9 cellular contexts compared by ENCODE assay signal in genomic region chrX:65705439-65705838, GRCh38. TPM values are rescaled to one million over a fixed set of nuclear protein-coding genes. Genes with fewer than 3 reads are reported as not detected.
DNase-seq lines count a peak whose midpoint lies in the region; ATAC-seq, FAIRE-seq and TF ChIP-seq lines count a peak whose summit lies in the region.
"Had no signal": no experiment of that assay in that cellular context is flagged by ENCODE, and none has a peak within 500 bp of the region (broad histone marks: within the 10 kb centered on the region; RNA-seq: fewer than 3 reads in every experiment).

No MANE protein-coding gene starts in this region.

- in situ Hi-C loops in brain microvascular endothelial cell (cut with HindIII; ENCODE audit: low pct_ligation_motif_present, low sequenced_read_pairs), result no loop called here

- DNase-seq in HFFc6 (no peak), brain microvascular endothelial cell (no peak), natural killer cell (no peak), NCI-H1092 (lab: John Stamatoyannopoulos, UW) (no peak), NCI-H2171 (lab: John Stamatoyannopoulos, UW) (no peak), HTR-8/SVneo (ENCODE audit: insufficient read length, low spot score) (no peak)

- no peaks in the 10 kb centered on the region; the same call in 1 of the 2 replicates for H3K27me3 Mint-ChIP-seq in HFFc6 (ENCODE audit: insufficient read depth)
- no peaks in the 10 kb centered on the region for H3K27me3 Mint-ChIP-seq in natural killer cell (ENCODE audit: low read depth in 2 of 2)

- intact Hi-C loops in natural killer cell (cut with micrococcal nuclease), result no loop called here

- H3K27ac Mint-ChIP-seq in HFFc6 (peak overlapping the region; percentile 93), natural killer cell (peak overlapping the region; percentile 86 to 98)
- H3K27ac Mint-ChIP-seq: nephron had no signal

- peaks cover 46% of the 10 kb centered on the region for H3K4me1 ChIP-seq in ACC112 (ENCODE audit: control insufficient read depth, insufficient read depth, low read length, unreplicated experiment)

- H3K36me3 ChIP-seq in ACC112 (ENCODE audit: insufficient read depth, low read length), result no peaks in the 10 kb centered on the region
- H3K36me3 ChIP-seq in brain microvascular endothelial cell (replicated peaks), result no peaks in the 10 kb centered on the region

- H3K4me3 Mint-ChIP-seq in HFFc6, result peak overlapping the region; percentile 68
- H3K4me3 Mint-ChIP-seq in natural killer cell, result peak overlapping the region; percentile 62
- H3K4me3 Mint-ChIP-seq: nephron had no signal

- peaks cover 70% of the 10 kb centered on the region for H3K4me1 Mint-ChIP-seq in HFFc6 (ENCODE audit: low read depth)
- H3K4me1 Mint-ChIP-seq in natural killer cell, result peaks cover 65 to 78% of the 10 kb centered on the region in 2 donors

- H3K36me3 Mint-ChIP-seq in HFFc6 (ENCODE audit: low read depth) (peaks cover 16% of the 10 kb centered on the region; the same call in 1 of the 2 replicates), natural killer cell (peaks cover 7% of the 10 kb centered on the region)

- H3K9me3 Mint-ChIP-seq in HFFc6, result no peaks in the 10 kb centered on the region
- no peaks in the 10 kb centered on the region for H3K9me3 Mint-ChIP-seq in natural killer cell

- H3K27ac ChIP-seq in ACC112 (ENCODE audit: low read depth, low read length), result peak overlapping the region; percentile 96
- peak overlapping the region; percentile 53 for H3K27ac ChIP-seq in brain microvascular endothelial cell

- H3K79me2 ChIP-seq in ACC112 (ENCODE audit: control insufficient read depth, insufficient read depth, low read length, unreplicated experiment), result peaks cover 78% of the 10 kb centered on the region

- H3K27me3 ChIP-seq in ACC112 (ENCODE audit: insufficient read depth, low read length), result no peaks in the 10 kb centered on the region
- H3K27me3 ChIP-seq in brain microvascular endothelial cell (replicated peaks), result no peaks in the 10 kb centered on the region

- ATAC-seq in natural killer cell (no peak), GM19452 (IDR thresholded peaks at IDR 0.05; ENCODE audit: unreplicated experiment) (no peak)

- H2AFZ ChIP-seq in ACC112 (ENCODE audit: low read length, unreplicated experiment), result no peak overlapping the region

- H3K4me3 ChIP-seq in ACC112 (ENCODE audit: low read depth, low read length) (no peak overlapping the region; the same call in 1 of the 2 replicates), brain microvascular endothelial cell (ENCODE audit: low read depth, low read length) (no peak overlapping the region)

- FAIRE-seq in HTR-8/SVneo (lab: Jason Lieb, UNC), result no peak

- TF ChIP-seq CTCF in HFFc6 (IDR thresholded peaks at IDR 0.05) (no peak), brain microvascular endothelial cell (IDR thresholded peaks at IDR 0.05; ENCODE audit: low read depth, low read length, missing control alignments) (no peak), natural killer cell (IDR thresholded peaks at IDR 0.05) (no peak)

RNA-seq across cellular contexts. Expression of gene MSN, which starts 38.0 kb away (rescaled TPM):
- total RNA-seq in HFFc6 (2021; fragmentation: NEBNext Ultra II Directional; extraction: Animal tissue kit (Norgen Biotek cat#: 25700)), result 100 to 1,000 TPM; 410 to 540 (median 485) TPM
- total RNA-seq in natural killer cell, result 1,000 to 10,000 TPM in 1 of 3 donors, 100 to 1,000 TPM in 2; 866 to 1,028 (median 919) TPM
